ENCODE assay signal across 7 cellular contexts in the genomic region with DNA sequence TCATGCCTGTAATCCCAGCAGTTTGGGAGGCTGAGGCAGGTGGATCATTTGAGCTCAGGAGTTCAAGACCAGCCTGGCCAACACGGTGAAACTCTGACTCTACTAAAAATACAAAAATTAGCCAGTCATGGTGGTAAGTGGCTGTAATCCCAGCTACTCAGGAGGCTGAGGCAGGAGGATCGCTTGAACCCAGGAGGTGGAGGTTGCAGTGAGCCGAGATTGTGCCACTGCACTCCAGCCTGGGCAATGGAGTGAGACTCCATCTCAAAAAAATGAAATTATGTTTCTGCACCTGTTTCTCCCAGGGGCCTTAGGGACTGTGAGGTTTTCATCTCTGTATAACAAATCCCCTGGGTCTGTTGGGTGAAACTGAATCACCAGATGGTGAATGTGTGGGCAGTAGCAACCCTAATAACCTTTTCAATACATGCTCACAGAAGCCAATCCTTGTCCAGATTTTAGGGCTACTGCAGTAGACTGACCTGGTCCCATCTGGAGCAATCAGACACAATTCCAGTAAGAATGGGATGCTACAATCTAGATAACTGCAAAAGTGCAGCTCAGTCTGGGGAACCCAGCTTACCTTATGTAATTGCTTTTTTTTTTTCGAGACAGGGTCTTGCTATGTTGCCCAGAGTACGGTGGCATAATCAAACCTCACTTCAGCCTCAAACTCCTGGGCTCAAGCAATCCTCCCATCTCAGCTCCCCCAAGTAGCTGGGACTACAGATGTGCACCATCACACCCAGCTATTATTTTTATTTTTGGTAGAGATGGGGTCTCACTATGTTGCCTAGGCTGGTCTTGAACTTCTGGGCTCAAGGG.
DNase-seq lines count a peak whose midpoint lies in the region; ATAC-seq and FAIRE-seq lines count a peak whose summit lies in the region.
"Not testable (repeated sequence)": the region's sequence is repeated elsewhere in the genome, so short reads cannot be mapped to it uniquely, and the experiment has no call there.

No MANE protein-coding gene starts in this region.

- not testable (repeated sequence) for H3K27me3 Mint-ChIP-seq in activated naive CD8-positive, alpha-beta T cell treated with anti-CD3 and anti-CD28 coated beads, Interleukin-2, amount 50 U/mL, for 24 hours

- not testable (repeated sequence) for H3K36me3 Mint-ChIP-seq in activated naive CD8-positive, alpha-beta T cell treated with anti-CD3 and anti-CD28 coated beads, Interleukin-2, amount 50 U/mL, for 24 hours (ENCODE audit: low read depth)

- not testable (repeated sequence) for H3K9me3 Mint-ChIP-seq in activated naive CD8-positive, alpha-beta T cell treated with anti-CD3 and anti-CD28 coated beads, Interleukin-2, amount 50 U/mL, for 24 hours

- ATAC-seq in GM18511 (IDR thresholded peaks at IDR 0.05; ENCODE audit: unreplicated experiment) = peak; percentile 94
- peak; percentile 68 for ATAC-seq in GM21526 (IDR thresholded peaks at IDR 0.05; ENCODE audit: low FRiP score, unreplicated experiment)
- ATAC-seq in HG02678 (IDR thresholded peaks at IDR 0.05; ENCODE audit: unreplicated experiment) = peak; percentile 92
- ATAC-seq in HG03064 (IDR thresholded peaks at IDR 0.05; ENCODE audit: low read depth, unreplicated experiment) = peak; percentile 93
- ATAC-seq in HG03432 (IDR thresholded peaks at IDR 0.05; ENCODE audit: unreplicated experiment) = peak; percentile 94
- ATAC-seq in activated naive CD8-positive, alpha-beta T cell treated with anti-CD3 and anti-CD28 coated beads, Interleukin-2, amount 50 U/mL, for 24 hours = peak; percentile 43

- DNase-seq in GM19239 (ENCODE audit: insufficient read length, low spot score) = peak; percentile 31
- not testable (repeated sequence) for DNase-seq in activated naive CD8-positive, alpha-beta T cell treated with anti-CD3 and anti-CD28 coated beads, Interleukin-2, amount 50 U/mL, for 24 hours

- FAIRE-seq in GM19239 (lab: Jason Lieb, UNC) = peak; percentile 18

- H3K4me1 Mint-ChIP-seq in activated naive CD8-positive, alpha-beta T cell treated with anti-CD3 and anti-CD28 coated beads, Interleukin-2, amount 50 U/mL, for 24 hours = not testable (repeated sequence)

- not testable (repeated sequence) for H3K27ac Mint-ChIP-seq in activated naive CD8-positive, alpha-beta T cell treated with anti-CD3 and anti-CD28 coated beads, Interleukin-2, amount 50 U/mL, for 24 hours

- H3K4me3 Mint-ChIP-seq in activated naive CD8-positive, alpha-beta T cell treated with anti-CD3 and anti-CD28 coated beads, Interleukin-2, amount 50 U/mL, for 24 hours = not testable (repeated sequence)

Comparison
In these comparisons a context has a peak if more than half of its experiments do, and no peak if none do; other contexts are left out.
1. ATAC-seq: peak in every context shown above with its lines; median percentile 94 in GM18511; 94 in HG03432; 93 in HG03064; 92 in HG02678; 68 in GM21526; 43 in activated naive CD8-positive, alpha-beta T cell treated with anti-CD3 and anti-CD28 coated beads, Interleukin-2, amount 50 U/mL, for 24 hours.